Comparison of ENCODE assay signal across 8 cellular contexts in the genomic region with DNA sequence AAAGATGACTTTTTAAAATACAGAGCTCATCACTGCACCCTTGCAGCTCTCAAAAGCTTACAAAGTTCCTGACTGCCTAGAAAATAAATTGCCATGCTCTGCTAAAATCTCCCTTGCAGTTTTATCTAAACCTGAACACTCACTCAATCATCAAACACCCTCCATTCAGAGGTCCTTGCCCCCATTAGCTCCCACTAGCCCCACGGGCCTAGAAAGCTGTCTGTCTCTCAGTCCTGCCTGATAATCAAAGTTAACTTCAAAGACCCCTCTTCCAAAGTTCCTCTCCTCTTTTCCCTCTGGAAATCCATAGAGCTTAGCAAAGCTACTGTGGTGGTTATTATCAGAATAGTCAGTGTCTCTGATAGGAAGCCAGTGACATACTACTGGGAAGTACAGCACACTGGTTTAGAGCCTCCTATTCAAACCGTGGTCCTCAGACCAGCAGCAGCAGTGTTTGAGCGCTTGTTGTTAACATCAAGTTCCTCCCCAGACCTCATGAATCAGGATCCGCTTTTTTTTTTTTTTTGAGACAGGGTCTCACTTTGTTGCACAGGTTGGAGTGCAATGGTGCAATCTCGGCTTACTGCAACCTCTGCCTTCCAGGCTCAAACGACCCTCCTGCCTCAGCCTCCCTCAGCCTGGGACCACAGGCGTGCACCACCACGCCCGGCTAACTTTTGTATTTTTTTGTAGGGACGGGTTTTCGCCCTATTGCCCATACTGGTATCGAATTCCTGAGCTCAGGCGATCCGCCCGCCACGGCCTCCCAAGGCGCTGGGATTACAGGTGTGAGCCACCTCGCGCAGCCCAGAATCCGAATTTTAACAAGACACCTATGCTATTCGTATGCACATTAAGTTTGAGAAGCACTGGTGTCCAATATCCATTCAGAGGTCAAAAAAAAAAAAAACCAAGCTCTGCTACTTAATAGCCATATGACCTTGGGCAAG. TPM values are rescaled to one million over a fixed set of nuclear protein-coding genes. Genes with fewer than 3 reads are reported as not detected.
DNase-seq lines count a peak whose midpoint lies in the region; ATAC-seq and TF ChIP-seq lines count a peak whose summit lies in the region.

No MANE protein-coding gene starts in this region.

- peak; percentile 20 for ATAC-seq in GM23338
- no peak for ATAC-seq in gastrocnemius medialis
- ATAC-seq in HG03135 (IDR thresholded peaks at IDR 0.05; ENCODE audit: unreplicated experiment) = no peak
- no peak for ATAC-seq in GM21390 (IDR thresholded peaks at IDR 0.05; ENCODE audit: unreplicated experiment)
- no peak for ATAC-seq in GM18498 (IDR thresholded peaks at IDR 0.05; ENCODE audit: unreplicated experiment)

- H3K4me3 Mint-ChIP-seq in GM23338 = peak overlapping the region; percentile 92

- no peak for TF ChIP-seq CTCF in GM23338 (conservative IDR thresholded peaks at IDR 0.05; ENCODE audit: low read depth in 2 of 2)
- no peak for TF ChIP-seq CTCF in fibroblast of mammary gland (conservative IDR thresholded peaks at IDR 0.05; ENCODE audit: control insufficient read depth, insufficient read depth, low read depth, low read length)
- TF ChIP-seq CTCF in gastrocnemius medialis (IDR thresholded peaks at IDR 0.05 in 4 of 5, conservative IDR thresholded peaks at IDR 0.05 in 1 of 5) = no peak

- H3K27ac ChIP-seq in GM23338 (ENCODE audit: low read depth) = peak overlapping the region; percentile 89; the same call in 1 of the 2 replicates
- no peak overlapping the region for H3K27ac ChIP-seq in SK-N-MC
- H3K27ac ChIP-seq in gastrocnemius medialis = peak overlapping the region; percentile 85 to 95 (median 88)

- no peaks in the 10 kb centered on the region for H3K27me3 ChIP-seq in GM23338 (ENCODE audit: insufficient read depth)
- H3K27me3 ChIP-seq in gastrocnemius medialis = no peaks in the 10 kb centered on the region

- DNase-seq in GM23338 (ENCODE audit: low spot score) = peak; percentile 22
- DNase-seq in SK-N-MC (ENCODE audit: low read depth, low spot score) = no peak
- no peak for DNase-seq in fibroblast of mammary gland (ENCODE audit: low read depth)
- DNase-seq in gastrocnemius medialis = no peak
- no peak for DNase-seq in GDM1 (lab: John Stamatoyannopoulos, UW)

- no peaks in the 10 kb centered on the region for H3K27me3 Mint-ChIP-seq in GM23338 (ENCODE audit: insufficient read depth, low read depth, poor library complexity)

- no peaks in the 10 kb centered on the region for H3K9me3 ChIP-seq in SK-N-MC (ENCODE audit: low read depth, low read length)
- no peaks in the 10 kb centered on the region for H3K9me3 ChIP-seq in gastrocnemius medialis

- in situ Hi-C loops in gastrocnemius medialis (cut with MboI; ENCODE audit: low sequenced_read_pairs in 4 of 4) = no loop called here

- no peak overlapping the region for H2AFZ ChIP-seq in GM23338

- TF ChIP-seq POLR2A in gastrocnemius medialis (IDR thresholded peaks at IDR 0.05) = no peak

- no peaks in the 10 kb centered on the region for H3K9me3 Mint-ChIP-seq in GM23338

- 0 out of 2 replicates have a peak, but pooled peaks cover 8% of the 10 kb centered on the region for H3F3A ChIP-seq in GM23338 (replicated peaks; ENCODE audit: low read depth)

- H3K36me3 ChIP-seq in GM23338 (ENCODE audit: insufficient read depth) (no peaks in the 10 kb centered on the region), SK-N-MC (ENCODE audit: insufficient read depth, low read length) (peaks cover 24% of the 10 kb centered on the region), gastrocnemius medialis (no peaks in the 10 kb centered on the region)

- H4K20me1 ChIP-seq in GM23338 (replicated peaks; ENCODE audit: insufficient read depth) = peaks cover 27% of the 10 kb centered on the region

- H3K9ac ChIP-seq in SK-N-MC (ENCODE audit: insufficient read length) = peak overlapping the region; percentile 93

- H3K4me2 ChIP-seq in GM23338 = peak overlapping the region; percentile 100

- intact Hi-C loops in gastrocnemius medialis (cut with DNase I; ENCODE audit: low total_unique reads) = loop anchor here (2.0 kb wide), 1 partner anchor 60 kb away; the partner anchor contains the start of gene ALG8

- peaks cover 9% of the 10 kb centered on the region for H3K4me1 Mint-ChIP-seq in GM23338

- H3K4me1 ChIP-seq in GM23338 (ENCODE audit: insufficient read depth) (peaks cover 3% of the 10 kb centered on the region; the same call in 1 of the 2 replicates), gastrocnemius medialis (peaks cover 32 to 48% of the 10 kb centered on the region in 2 donors)

- H3K79me2 ChIP-seq in GM23338 (replicated peaks; ENCODE audit: insufficient read depth) = peaks cover 61% of the 10 kb centered on the region

- H3K4me3 ChIP-seq in GM23338 (peak overlapping the region; percentile 92), SK-N-MC (peak overlapping the region; percentile 96), fibroblast of mammary gland (ENCODE audit: control insufficient read depth, low read depth, low read length) (peak overlapping the region; percentile 93), gastrocnemius medialis (peak overlapping the region; percentile 67 to 97 (median 89))

- 0 out of 2 replicates have a peak, but pooled peaks cover 4% of the 10 kb centered on the region for H3K9me2 ChIP-seq in GM23338 (ENCODE audit: insufficient read depth)

- H3K27ac Mint-ChIP-seq in GM23338 = peak overlapping the region; percentile 91

- H3K36me3 Mint-ChIP-seq in GM23338 (ENCODE audit: low read depth) = peaks cover 2% of the 10 kb centered on the region; the same call in 1 of the 3 replicates

TF ChIP-seq in GM23338, 12 proteins besides CTCF, POLR2A, EP300 and RAD21 (continues in another document):
- TF ChIP-seq EZH2phosphoT487 (IDR thresholded peaks at IDR 0.05; ENCODE audit: unreplicated experiment) (no peak), STAT1 (IDR thresholded peaks at IDR 0.05; ENCODE audit: unreplicated experiment) (no peak), ZNF114 (CRISPR knock-in tag; IDR thresholded peaks at IDR 0.05) (no peak), NANOG (IDR thresholded peaks at IDR 0.05; ENCODE audit: borderline replicate concordance) (no peak), ZNF331 (CRISPR knock-in tag; IDR thresholded peaks at IDR 0.05; ENCODE audit: low read depth) (no peak), JUNB (IDR thresholded peaks at IDR 0.05; ENCODE audit: unreplicated experiment) (no peak), ETS1 (IDR thresholded peaks at IDR 0.05) (no peak), POLR2AphosphoS5 (IDR thresholded peaks at IDR 0.05; ENCODE audit: low read depth) (no peak)

RNA-seq across cellular contexts. Expression of gene NDUFC2, which starts 1.2 kb away (rescaled TPM):
- 122 and 174 TPM in 2 replicates for total RNA-seq in GM23338 (2014; rRNA removed; shearing (Covaris generic))
- 711 and 755 TPM in 2 replicates for polyA plus RNA-seq in GM23338 (2016; fragmentation: Nextera tagmentation; extraction: Ambion mirVana)
- 100 to 1,000 TPM in 3 of 4 donors, 10 to 100 TPM in 1; 83.7 to 207 (median 156) TPM for total RNA-seq in gastrocnemius medialis

RNA-seq across cellular contexts. Expression of gene THRSP, which starts 14.8 kb away (rescaled TPM):
- total RNA-seq in GM23338 (2014; rRNA removed; shearing (Covaris generic)) = not detected in 2 replicates
- not detected in 2 replicates for polyA plus RNA-seq in GM23338 (2016; fragmentation: Nextera tagmentation; extraction: Ambion mirVana)
- total RNA-seq in gastrocnemius medialis = 10 to 100 TPM in 2 of 4 donors, under 1 TPM in 1, not detected in 1; 0.67 to 31.3 (median 14.0) TPM

RNA-seq across cellular contexts. Expression of gene KCTD14, which starts 55.4 kb away (rescaled TPM):
- 14.2 and 19.1 TPM in 2 replicates for total RNA-seq in GM23338 (2014; rRNA removed; shearing (Covaris generic))
- 5.9 and 8.4 TPM in 2 replicates for polyA plus RNA-seq in GM23338 (2016; fragmentation: Nextera tagmentation; extraction: Ambion mirVana)
- under 1 TPM in 2 of 4 donors, not detected in 2; 0.25 to 0.38 TPM for total RNA-seq in gastrocnemius medialis

Comparison
In these comparisons a context has a peak if more than half of its experiments do, and no peak if none do; other contexts are left out.
1. RNA of gene KCTD14, which starts 55.4 kb away (total RNA-seq): 14.2 to 19.1 TPM in GM23338; 0.25 to 0.38 TPM in gastrocnemius medialis; every median in the first group is over 10 times any median in the second.
2. Peak in every context shown above with its lines, with median percentiles within 50 percentile points of each other: H3K4me3 ChIP-seq.